Comparison of ENCODE assay signal across 8 cellular contexts in genomic region chr10:80409121-80409520, GRCh38. TPM values are rescaled to one million over a fixed set of nuclear protein-coding genes. Genes with fewer than 3 reads are reported as not detected.
DNase-seq lines count a peak whose midpoint lies in the region; ATAC-seq and TF ChIP-seq lines count a peak whose summit lies in the region.
"Had no signal": no experiment of that assay in that cellular context is flagged by ENCODE, and none has a peak within 500 bp of the region (broad histone marks: within the 10 kb centered on the region; RNA-seq: fewer than 3 reads in every experiment).

No MANE protein-coding gene starts in this region.

- ATAC-seq in activated T-helper 17 cell treated with anti-CD3 and anti-CD28 coated beads, Interleukin-2, amount 50 U/mL, for 72 hours (replicated peaks) = no peak
- ATAC-seq in GM21447 (IDR thresholded peaks at IDR 0.05; ENCODE audit: unreplicated experiment) = no peak

- H3K4me1 Mint-ChIP-seq in activated T-helper 17 cell treated with anti-CD3 and anti-CD28 coated beads, Interleukin-2, amount 50 U/mL, for 72 hours = peaks cover 18% of the 10 kb centered on the region

- H3K27ac ChIP-seq in HUES48 (ENCODE audit: low read depth, low read length) = no peak overlapping the region
- peak overlapping the region in 3 of 8 donors; percentile 54 to 68 (median 63) for H3K27ac ChIP-seq in spleen

- peak overlapping the region; percentile 64 for H3K4me3 ChIP-seq in HUES48 (ENCODE audit: low read depth, low read length)
- peak overlapping the region; percentile 64 for H3K4me3 ChIP-seq in iPS-15b (ENCODE audit: low read depth, low read length)
- peak overlapping the region in 7 of 8 donors; percentile 66 to 92 (median 79) for H3K4me3 ChIP-seq in spleen

- no peak overlapping the region for H3K27ac Mint-ChIP-seq in activated T-helper 17 cell treated with anti-CD3 and anti-CD28 coated beads, Interleukin-2, amount 50 U/mL, for 72 hours

- H3K9me3 ChIP-seq in HUES48 (ENCODE audit: control insufficient read depth, insufficient read depth, low read length) = no peaks in the 10 kb centered on the region
- H3K9me3 ChIP-seq in iPS-15b (ENCODE audit: control insufficient read depth, insufficient read depth, low read length) = no peaks in the 10 kb centered on the region
- no peaks in the 10 kb centered on the region for H3K9me3 ChIP-seq in spleen

- WGBS in spleen, 5 donors = 39 to 50% (median 44%) methylated on average over 12 of the region's 12 CpGs

- DNase-seq in spleen = no peak
- no peak for DNase-seq in central memory CD4-positive, alpha-beta T cell
- no peak for DNase-seq in GM19240 (ENCODE audit: insufficient read length, low spot score)

- H3K27me3 ChIP-seq in HUES48 (ENCODE audit: control insufficient read depth, insufficient read depth, low read length) (peaks cover 18% of the 10 kb centered on the region), iPS-15b (ENCODE audit: control insufficient read depth, insufficient read depth, low read length) (peaks cover 27% of the 10 kb centered on the region), spleen (replicated peaks in 1 of 7) (peaks cover 0 to 23% (median 3%) of the 10 kb centered on the region in 7 donors)

- TF ChIP-seq POLR2A in spleen (IDR thresholded peaks at IDR 0.05) = no peak

- H3K27me3 Mint-ChIP-seq in activated T-helper 17 cell treated with anti-CD3 and anti-CD28 coated beads, Interleukin-2, amount 50 U/mL, for 72 hours = no peaks in the 10 kb centered on the region

- peak overlapping the region; percentile 55 for H3K9ac ChIP-seq in HUES48 (ENCODE audit: low read depth, low read length)
- peak overlapping the region; percentile 39 for H3K9ac ChIP-seq in iPS-15b (ENCODE audit: low read depth, low read length)

- H3K4me1 ChIP-seq in HUES48 (ENCODE audit: control insufficient read depth, insufficient read depth, low read length) (peaks cover 11% of the 10 kb centered on the region), iPS-15b (ENCODE audit: control insufficient read depth, insufficient read depth, low read length) (no peaks in the 10 kb centered on the region), spleen (peaks cover 0 to 53% (median 23%) of the 10 kb centered on the region in 6 donors)

- no peak for TF ChIP-seq CTCF in spleen (IDR thresholded peaks at IDR 0.05 in 8 of 11, conservative IDR thresholded peaks at IDR 0.05 in 3 of 11)

- H3K4me3 Mint-ChIP-seq in activated T-helper 17 cell treated with anti-CD3 and anti-CD28 coated beads, Interleukin-2, amount 50 U/mL, for 72 hours = peak overlapping the region; percentile 87

- H3K9me3 Mint-ChIP-seq in activated T-helper 17 cell treated with anti-CD3 and anti-CD28 coated beads, Interleukin-2, amount 50 U/mL, for 72 hours = no peaks in the 10 kb centered on the region

- intact Hi-C loops in spleen (cut with DNase I; ENCODE audit: low total_unique reads) = no loop called here

- peaks cover 7% of the 10 kb centered on the region for H3K36me3 Mint-ChIP-seq in activated T-helper 17 cell treated with anti-CD3 and anti-CD28 coated beads, Interleukin-2, amount 50 U/mL, for 72 hours (ENCODE audit: low read depth)

- no peaks in the 10 kb centered on the region for H3K36me3 ChIP-seq in HUES48 (ENCODE audit: control insufficient read depth, insufficient read depth, low read length)
- H3K36me3 ChIP-seq in iPS-15b (ENCODE audit: control insufficient read depth, insufficient read depth, low read length) = no peaks in the 10 kb centered on the region
- no peaks in the 10 kb centered on the region for H3K36me3 ChIP-seq in spleen

RNA-seq across cellular contexts. Expression of gene PRXL2A, which starts 0.8 kb away (rescaled TPM):
- 1 to 10 TPM; 9.4 to 9.6 TPM for total RNA-seq in activated T-helper 17 cell treated with anti-CD3 and anti-CD28 coated beads, Interleukin-2, amount 50 U/mL, for 72 hours
- total RNA-seq in spleen = 10 to 100 TPM; 12.7 to 20.7 (median 16.9) TPM
- polyA plus RNA-seq in spleen = 10 to 100 TPM; 12.4 to 19.0 (median 14.3) TPM

RNA-seq across cellular contexts. Expression of gene TSPAN14, which starts 45.0 kb away (rescaled TPM):
- total RNA-seq in activated T-helper 17 cell treated with anti-CD3 and anti-CD28 coated beads, Interleukin-2, amount 50 U/mL, for 72 hours = 10 to 100 TPM; 61.9 to 64.5 TPM
- total RNA-seq in spleen = 100 to 1,000 TPM in 6 of 7 donors, 10 to 100 TPM in 1; 81.3 to 172 (median 129) TPM
- polyA plus RNA-seq in spleen = 10 to 100 TPM; 13.3 to 32.5 (median 24.6) TPM

RNA-seq across cellular contexts. Expression of gene DYDC2, which starts 52.5 kb away (rescaled TPM):
- total RNA-seq in activated T-helper 17 cell treated with anti-CD3 and anti-CD28 coated beads, Interleukin-2, amount 50 U/mL, for 72 hours = not detected
- total RNA-seq in spleen = not detected
- polyA plus RNA-seq in spleen = not detected

RNA-seq across cellular contexts. Expression of gene DYDC1, which starts 52.6 kb away (rescaled TPM):
- not detected for total RNA-seq in activated T-helper 17 cell treated with anti-CD3 and anti-CD28 coated beads, Interleukin-2, amount 50 U/mL, for 72 hours
- total RNA-seq in spleen = not detected
- not detected for polyA plus RNA-seq in spleen
- polyA plus RNA-seq: adipose tissue had no signal
